ENCODE assay signal across 8 cellular contexts in the genomic region with DNA sequence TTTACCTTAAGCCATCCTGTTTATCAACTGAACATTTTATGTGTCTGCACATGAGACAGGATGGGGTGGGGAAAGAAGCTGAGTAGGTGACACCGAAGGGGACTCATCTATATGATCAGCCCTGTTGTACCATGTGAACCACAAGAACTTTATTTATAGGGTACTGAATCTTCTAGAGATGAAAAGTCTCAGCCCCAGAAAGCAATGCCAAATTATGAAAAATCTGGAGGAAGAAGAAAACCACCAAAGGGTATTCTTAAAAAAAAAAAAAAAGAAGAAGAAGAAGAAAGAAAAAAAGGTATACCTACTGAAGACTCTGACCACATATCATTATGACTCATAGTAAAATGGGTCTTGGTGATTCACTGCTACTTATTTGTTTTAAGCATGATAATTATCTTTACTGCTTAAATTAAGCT.
DNase-seq lines count a peak whose midpoint lies in the region; ATAC-seq lines count a peak whose summit lies in the region.
"Had no signal": no experiment of that assay in that cellular context is flagged by ENCODE, and none has a peak within 500 bp of the region (broad histone marks: within the 10 kb centered on the region; RNA-seq: fewer than 3 reads in every experiment).

No MANE protein-coding gene starts in this region.

- ATAC-seq in GM18907 (IDR thresholded peaks at IDR 0.05; ENCODE audit: unreplicated experiment) = peak; percentile 64
- ATAC-seq in HG02852 (IDR thresholded peaks at IDR 0.05; ENCODE audit: unreplicated experiment) = peak; percentile 63
- ATAC-seq: left lobe of liver had no signal

- DNase-seq in T-helper 22 cell (ENCODE audit: low read depth) (peak; percentile 12), kidney tubule cell (ENCODE audit: low spot score) (peak; percentile 17), iPS-NIHi7 (ENCODE audit: extremely low spot score) (no peak), germinal center (ENCODE audit: low spot score) (no peak), NCI-H1417 (lab: John Stamatoyannopoulos, UW) (no peak)

Comparison
In these comparisons a context has a peak if more than half of its experiments do, and no peak if none do; other contexts are left out.
1. DNase-seq: peak in T-helper 22 cell (single experiment) and kidney tubule cell (single experiment); none in iPS-NIHi7 (single experiment), germinal center (single experiment) and NCI-H1417 (0 of 3).